Comparison of ENCODE assay signal across 17 cellular contexts in genomic region chr9:532707-533106, GRCh38. TPM values are rescaled to one million over a fixed set of nuclear protein-coding genes. Genes with fewer than 3 reads are reported as not detected.
A peak's percentile ranks its signal among the peaks of the same experiment; 100 is the strongest.
DNase-seq lines count a peak whose midpoint lies in the region; ATAC-seq and TF ChIP-seq lines count a peak whose summit lies in the region.
"Had no signal": no experiment of that assay in that cellular context is flagged by ENCODE, and none has a peak within 500 bp of the region (broad histone marks: within the 10 kb centered on the region; RNA-seq: fewer than 3 reads in every experiment).

No MANE protein-coding gene starts in this region.

- no peak overlapping the region for H3K4me3 Mint-ChIP-seq in activated CD4-positive, alpha-beta T cell treated with anti-CD3 and anti-CD28 coated beads, Interleukin-2, amount 10 ng/mL, durations not matched to agents 24 days and 14 days
- H3K4me3 Mint-ChIP-seq: activated T-cell treated with anti-CD3 and anti-CD28 coated beads, Interleukin-2, amount 50 U/mL, for 72 hours; CD8-positive, alpha-beta memory T cell; WTC11 had no signal

- no peak for TF ChIP-seq CTCF in mucosa of descending colon (IDR thresholded peaks at IDR 0.05)
- TF ChIP-seq CTCF in testis (IDR thresholded peaks at IDR 0.05): no peak

- no peaks in the 10 kb centered on the region for H3K27me3 ChIP-seq in testis
- H3K27me3 ChIP-seq: upper lobe of right lung had no signal

- no peaks in the 10 kb centered on the region for H3K36me3 Mint-ChIP-seq in activated CD4-positive, alpha-beta T cell treated with anti-CD3 and anti-CD28 coated beads, Interleukin-2, amount 10 ng/mL, durations not matched to agents 24 days and 14 days (ENCODE audit: low read depth)
- H3K36me3 Mint-ChIP-seq: activated naive CD4-positive, alpha-beta T cell treated with anti-CD3 and anti-CD28 coated beads, Interleukin-2, amount 50 U/mL, for 72 hours; WTC11 had no signal

- peaks cover 5% of the 10 kb centered on the region for H3K4me1 Mint-ChIP-seq in activated CD4-positive, alpha-beta T cell treated with anti-CD3 and anti-CD28 coated beads, Interleukin-2, amount 10 ng/mL, durations not matched to agents 24 days and 14 days

- H3K27ac Mint-ChIP-seq in activated CD4-positive, alpha-beta T cell treated with anti-CD3 and anti-CD28 coated beads, Interleukin-2, amount 10 ng/mL, durations not matched to agents 24 days and 14 days: no peak overlapping the region
- H3K27ac Mint-ChIP-seq: activated naive CD4-positive, alpha-beta T cell treated with anti-CD3 and anti-CD28 coated beads, Interleukin-2, amount 50 U/mL, for 72 hours; WTC11 had no signal

- peaks cover 2% of the 10 kb centered on the region for H3K27me3 Mint-ChIP-seq in activated CD4-positive, alpha-beta T cell treated with anti-CD3 and anti-CD28 coated beads, Interleukin-2, amount 10 ng/mL, durations not matched to agents 24 days and 14 days

- intact Hi-C loops in mucosa of descending colon (cut with DNase I, micrococcal nuclease) (no loop called here), testis (cut with DNase I; ENCODE audit: low total_unique reads) (no loop called here)
- intact Hi-C loops in activated CD4-positive, alpha-beta T cell treated with anti-CD3 and anti-CD28 coated beads, Interleukin-2, amount 10 ng/mL, durations not matched to agents 24 days and 14 days (cut with micrococcal nuclease): no loop called here

- H3K4me3 ChIP-seq in mucosa of descending colon (no peak overlapping the region), testis (no peak overlapping the region)
- H3K4me3 ChIP-seq: upper lobe of right lung had no signal

- TF ChIP-seq POLR2A in testis (IDR thresholded peaks at IDR 0.05): no peak

- no peaks in the 10 kb centered on the region for H3K9me3 Mint-ChIP-seq in activated CD4-positive, alpha-beta T cell treated with anti-CD3 and anti-CD28 coated beads, Interleukin-2, amount 10 ng/mL, durations not matched to agents 24 days and 14 days
- H3K9me3 Mint-ChIP-seq: activated naive CD4-positive, alpha-beta T cell treated with anti-CD3 and anti-CD28 coated beads, Interleukin-2, amount 50 U/mL, for 72 hours; activated T-cell treated with anti-CD3 and anti-CD28 coated beads, Interleukin-2, amount 50 U/mL, for 72 hours; CD8-positive, alpha-beta memory T cell; WTC11 had no signal

- H3K27ac ChIP-seq in testis: no peak overlapping the region
- H3K27ac ChIP-seq: upper lobe of right lung had no signal

- H3K36me3 ChIP-seq in mucosa of descending colon (ENCODE audit: low read depth): no peaks in the 10 kb centered on the region
- no peaks in the 10 kb centered on the region for H3K36me3 ChIP-seq in testis (ENCODE audit: low read depth, missing control alignments)
- H3K36me3 ChIP-seq: upper lobe of right lung had no signal

- 52 to 55% methylated on average over 6 of the region's 6 CpGs for WGBS in testis, 2 donors

- H3K4me1 ChIP-seq in mucosa of descending colon (ENCODE audit: low read depth): peaks cover 14% of the 10 kb centered on the region
- no peaks in the 10 kb centered on the region for H3K4me1 ChIP-seq in testis

- DNase-seq in DMS153 treated with DMSO at 0.1 percent for 48 hours (lab: John Stamatoyannopoulos, UW; ENCODE audit: unreplicated experiment) (peak; percentile 56), NCI-H1092 (lab: John Stamatoyannopoulos, UW) (peak; percentile 76), NCI-H774 (lab: John Stamatoyannopoulos, UW) (peak; percentile 36), mucosa of descending colon (peak in 1 of 3 donors; percentile 41), testis (no peak), MV-4-11 (lab: John Stamatoyannopoulos, UW) (no peak)
- no peak for DNase-seq in activated CD4-positive, alpha-beta T cell treated with anti-CD3 and anti-CD28 coated beads, Interleukin-2, amount 10 ng/mL, durations not matched to agents 24 days and 14 days
- DNase-seq: activated T-cell treated with anti-CD3 and anti-CD28 coated beads, Interleukin-2, amount 50 U/mL, for 72 hours; CD8-positive, alpha-beta memory T cell; NCI-H187 treated with DMSO at 0.1 percent for 48 hours; stimulated activated CD4-positive, alpha-beta T cell treated with anti-CD3 and anti-CD28 coated beads, Interleukin-1b, Interleukin-23, amount 100 ng/mL, for 48 hours; stimulated activated naive CD8-positive, alpha-beta T cell treated with anti-CD3 and anti-CD28 coated beads, Interleukin-15, Interleukin-2, amounts not matched to agents 100 U/mL and 50 U/mL, for 24 hours; upper lobe of right lung had no signal

- ATAC-seq in mucosa of descending colon (peak; percentile 86), GM18873 (IDR thresholded peaks at IDR 0.05; ENCODE audit: low FRiP score, unreplicated experiment) (no peak)
- ATAC-seq: activated naive CD4-positive, alpha-beta T cell treated with anti-CD3 and anti-CD28 coated beads, Interleukin-2, amount 50 U/mL, for 72 hours; activated T-cell treated with anti-CD3 and anti-CD28 coated beads, Interleukin-2, amount 50 U/mL, for 72 hours; Panc1; stimulated activated naive CD8-positive, alpha-beta T cell treated with anti-CD3 and anti-CD28 coated beads, Interleukin-15, Interleukin-2, amounts not matched to agents 100 U/mL and 50 U/mL, for 24 hours; upper lobe of right lung; WTC11 had no signal

- H3K9me3 ChIP-seq in mucosa of descending colon: no peaks in the 10 kb centered on the region
- H3K9me3 ChIP-seq in testis: no peaks in the 10 kb centered on the region
- H3K9me3 ChIP-seq: upper lobe of right lung had no signal

RNA-seq across cellular contexts. Expression of gene KANK1, which starts 28.2 kb away (rescaled TPM):
- total RNA-seq in mucosa of descending colon (10 to 100 TPM; 23.1 to 65.3 (median 26.5) TPM), testis (10 to 100 TPM; 58.0 to 63.1 TPM)
- 40.3 TPM for polyA plus RNA-seq in testis (ENCODE audit: insufficient read depth, low read depth, low replicate concordance)
- total RNA-seq in activated CD4-positive, alpha-beta T cell treated with anti-CD3 and anti-CD28 coated beads, Interleukin-2, amount 10 ng/mL, durations not matched to agents 24 days and 14 days: 2.5 and 2.8 TPM in 2 replicates

Comparison
In these comparisons a context has a peak if more than half of its experiments do, and no peak if none do; other contexts are left out.
1. DNase-seq: peak in DMS153 treated with DMSO at 0.1 percent for 48 hours (single experiment), NCI-H1092 (single experiment) and NCI-H774 (single experiment); none in testis (single experiment), activated CD4-positive, alpha-beta T cell treated with anti-CD3 and anti-CD28 coated beads, Interleukin-2, amount 10 ng/mL, durations not matched to agents 24 days and 14 days (single experiment) and MV-4-11 (single experiment).